ENCODE assay signal across 8 cellular contexts in the genomic region with DNA sequence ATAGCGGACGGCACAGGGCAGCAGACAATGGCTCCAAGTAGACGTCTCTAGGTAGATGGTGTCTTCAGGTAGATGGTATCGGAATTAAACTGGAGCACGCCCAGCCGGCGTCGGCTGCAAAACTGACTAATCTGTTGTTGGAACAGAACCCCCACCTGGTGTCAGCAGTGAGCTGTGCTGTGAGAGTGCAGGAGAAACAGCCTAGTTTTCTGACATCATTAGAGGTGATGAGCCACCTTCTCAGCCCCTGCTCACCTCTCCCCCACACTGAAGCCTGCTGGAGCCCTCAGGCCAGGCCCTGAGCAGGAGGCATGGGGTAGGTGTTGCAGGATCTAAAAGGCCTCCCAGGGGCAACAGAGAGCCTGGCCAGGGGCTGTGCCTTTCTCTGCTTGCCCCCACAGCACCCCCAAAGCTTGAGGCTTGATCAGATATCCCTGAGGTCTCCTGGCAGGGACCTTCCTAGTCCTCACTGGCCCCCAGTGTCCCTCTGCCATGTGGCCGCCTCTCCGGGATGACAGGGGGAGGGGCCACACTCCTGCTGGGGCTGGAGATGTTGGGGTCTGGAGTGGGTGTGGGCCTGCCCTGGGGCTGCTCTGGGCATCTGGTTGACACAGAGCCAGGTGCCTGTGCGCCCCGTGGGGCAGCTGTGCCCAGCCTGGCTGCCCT. TPM values are rescaled to one million over a fixed set of nuclear protein-coding genes. Genes with fewer than 3 reads are reported as not detected.
DNase-seq lines count a peak whose midpoint lies in the region; ATAC-seq and TF ChIP-seq lines count a peak whose summit lies in the region.

No MANE protein-coding gene starts in this region.

- H3K27ac Mint-ChIP-seq in CD4-positive, alpha-beta memory T cell = peak overlapping the region in 2 of 7 donors; percentile 7 to 16
- H3K27ac Mint-ChIP-seq in HFFc6 (no peak overlapping the region), T-helper 17 cell (no peak overlapping the region)

- no CpG with 5 or more reads among the region's 12 CpGs for WGBS in right lobe of liver (ENCODE audit: insufficient coverage, low coverage, low lambda C conversion rate, missing lambda C conversion rate)

- in situ Hi-C loops in astrocyte of the spinal cord (cut with HindIII; ENCODE audit: low sequenced_read_pairs) = no loop called here

- TF ChIP-seq POLR2A in right lobe of liver (IDR thresholded peaks at IDR 0.05) = no peak

- peak; percentile 68 to 82 (median 78) for DNase-seq in CD4-positive, alpha-beta memory T cell
- DNase-seq in HFFc6 (peak; percentile 28), T-helper 17 cell (peak; percentile 42 to 64 (median 51)), astrocyte of the spinal cord (ENCODE audit: low read depth, low spot score) (peak; percentile 39), right lobe of liver (peak in 1 of 3 donors; percentile 55)
- DNase-seq in stimulated activated naive CD4-positive, alpha-beta T cell (lab: John Stamatoyannopoulos, UW) = peak; percentile 52 to 82 (median 70)

- CTCF ChIA-PET in CD4-positive, alpha-beta memory T cell (lab: Charles Lee; ENCODE audit: partially characterized antibody) = interaction anchor here (1.4 to 3.9 kb wide), 3 partner anchors 13 to 61 kb away, joined by 4 to 18 read pairs (median 6); partner anchors contain the start of gene PTK6

- H3K36me3 Mint-ChIP-seq in CD4-positive, alpha-beta memory T cell = peaks cover 0 to 2% of the 10 kb centered on the region in 2 donors
- H3K36me3 Mint-ChIP-seq in HFFc6 (ENCODE audit: low read depth) = no peaks in the 10 kb centered on the region
- no peaks in the 10 kb centered on the region for H3K36me3 Mint-ChIP-seq in T-helper 17 cell (ENCODE audit: low read depth)

- H3K4me3 Mint-ChIP-seq in CD4-positive, alpha-beta memory T cell = peak overlapping the region in 1 of 8 donors; percentile 43
- H3K4me3 Mint-ChIP-seq in HFFc6 = no peak overlapping the region
- no peak overlapping the region for H3K4me3 Mint-ChIP-seq in T-helper 17 cell

- no peaks in the 10 kb centered on the region for H3K9me3 ChIP-seq in CD4-positive, alpha-beta memory T cell (ENCODE audit: control insufficient read depth in 1 of 2, low read length in 2 of 2)
- H3K9me3 ChIP-seq in T-helper 17 cell (ENCODE audit: control insufficient read depth, low read length, poor library complexity, severe bottlenecking) (no peaks in the 10 kb centered on the region), right lobe of liver (no peaks in the 10 kb centered on the region)

- no peaks in the 10 kb centered on the region for H3K27me3 ChIP-seq in CD4-positive, alpha-beta memory T cell (ENCODE audit: insufficient read depth, low read length)
- no peaks in the 10 kb centered on the region for H3K27me3 ChIP-seq in right lobe of liver

- TF ChIP-seq CTCF in HFFc6 (IDR thresholded peaks at IDR 0.05) (peak; percentile 61), astrocyte of the spinal cord (IDR thresholded peaks at IDR 0.05; ENCODE audit: low read depth, low read length) (peak; percentile 63), right lobe of liver (IDR thresholded peaks at IDR 0.05) (peak; percentile 33 to 48 (median 40))

- no peaks in the 10 kb centered on the region for H3K36me3 ChIP-seq in CD4-positive, alpha-beta memory T cell (ENCODE audit: insufficient read depth, low read length)
- H3K36me3 ChIP-seq in right lobe of liver = no peaks in the 10 kb centered on the region

- H3K27ac ChIP-seq in CD4-positive, alpha-beta memory T cell (ENCODE audit: low read depth, low read length) = no peak overlapping the region
- no peak overlapping the region for H3K27ac ChIP-seq in right lobe of liver

- peak; percentile 97 for ATAC-seq in T-helper 17 cell
- ATAC-seq in right lobe of liver = peak; percentile 37 to 70 (median 54)
- ATAC-seq in GM18873 (IDR thresholded peaks at IDR 0.05; ENCODE audit: low FRiP score, unreplicated experiment) = no peak
- no peak for ATAC-seq in HG02885 (IDR thresholded peaks at IDR 0.05; ENCODE audit: poor library complexity, unreplicated experiment)

- no peaks in the 10 kb centered on the region for H3K9me3 Mint-ChIP-seq in CD4-positive, alpha-beta memory T cell
- H3K9me3 Mint-ChIP-seq in HFFc6 = no peaks in the 10 kb centered on the region

- H3K4me1 Mint-ChIP-seq in CD4-positive, alpha-beta memory T cell = peaks cover 1 to 13% (median 6%) of the 10 kb centered on the region in 4 donors
- H3K4me1 Mint-ChIP-seq in HFFc6 (ENCODE audit: low read depth) = peaks cover 7% of the 10 kb centered on the region
- peaks cover 6% of the 10 kb centered on the region for H3K4me1 Mint-ChIP-seq in T-helper 17 cell

- no peak overlapping the region for H3K4me3 ChIP-seq in CD4-positive, alpha-beta memory T cell (ENCODE audit: low read length in 2 of 2)
- H3K4me3 ChIP-seq in astrocyte of the spinal cord (ENCODE audit: low read depth, low read length) (no peak overlapping the region), right lobe of liver (no peak overlapping the region)

- H3K27me3 Mint-ChIP-seq in CD4-positive, alpha-beta memory T cell = no peaks in the 10 kb centered on the region
- H3K27me3 Mint-ChIP-seq in HFFc6 (ENCODE audit: insufficient read depth) = peaks cover 15% of the 10 kb centered on the region; the same call in 1 of the 2 replicates
- peaks cover 4% of the 10 kb centered on the region for H3K27me3 Mint-ChIP-seq in T-helper 17 cell

- H3K4me1 ChIP-seq in CD4-positive, alpha-beta memory T cell (ENCODE audit: insufficient read depth, low read length) = peaks cover 3% of the 10 kb centered on the region
- H3K4me1 ChIP-seq in right lobe of liver = no peaks in the 10 kb centered on the region

- POLR2A ChIA-PET in CD4-positive, alpha-beta memory T cell (lab: Charles Lee; ENCODE audit: partially characterized antibody) = interaction anchor here (1.0 to 1.8 kb wide), 5 partner anchors 46 to 284 kb away, joined by 3 to 11 read pairs (median 4); partner anchors contain the start of genes GMEB2, RTEL1 and TPD52L2

- intact Hi-C loops in CD4-positive, alpha-beta memory T cell (cut with micrococcal nuclease) = loop anchor here (1.0 to 5.0 kb wide), 4 partner anchors 61 to 281 kb away; partner anchors contain the start of genes ABHD16B and STMN3
- intact Hi-C loops in right lobe of liver (cut with DNase I) = no loop called here

RNA-seq across cellular contexts. Expression of gene HELZ2, which starts 6.9 kb away (rescaled TPM):
- total RNA-seq in CD4-positive, alpha-beta memory T cell = 10 to 100 TPM; 39.6 to 45.4 TPM
- 1 to 10 TPM; 2.0 to 6.4 TPM for polyA plus RNA-seq in CD4-positive, alpha-beta memory T cell
- 10 to 100 TPM; 14.7 to 20.4 (median 16.5) TPM for total RNA-seq in HFFc6 (2021; fragmentation: NEBNext Ultra II Directional; extraction: Animal tissue kit (Norgen Biotek cat#: 25700))
- total RNA-seq in T-helper 17 cell (10 to 100 TPM; 48.0 to 54.8 TPM), right lobe of liver (10 to 100 TPM; 14.8 to 30.3 (median 24.1) TPM)

RNA-seq across cellular contexts. Expression of gene FNDC11, which starts 27.0 kb away (rescaled TPM):
- 1 to 10 TPM in 1 of 2 experiments, under 1 TPM in 1; 0.38 to 1.2 TPM for total RNA-seq in CD4-positive, alpha-beta memory T cell
- 1 to 10 TPM in 1 of 2 donors, under 1 TPM in 1; 0.41 to 1.5 TPM for polyA plus RNA-seq in CD4-positive, alpha-beta memory T cell
- not detected for total RNA-seq in HFFc6 (2021; fragmentation: NEBNext Ultra II Directional; extraction: Animal tissue kit (Norgen Biotek cat#: 25700))
- under 1 TPM; 0.44 to 0.99 TPM for total RNA-seq in T-helper 17 cell
- total RNA-seq in right lobe of liver = not detected

RNA-seq across cellular contexts. Expression of gene SRMS, which starts 33.4 kb away (rescaled TPM):
- total RNA-seq in CD4-positive, alpha-beta memory T cell = not detected
- not detected for polyA plus RNA-seq in CD4-positive, alpha-beta memory T cell
- total RNA-seq in HFFc6 (2021; fragmentation: NEBNext Ultra II Directional; extraction: Animal tissue kit (Norgen Biotek cat#: 25700)) = not detected
- total RNA-seq in T-helper 17 cell = not detected
- not detected for total RNA-seq in right lobe of liver

RNA-seq across cellular contexts. Expression of gene PTK6, which starts 43.8 kb away (rescaled TPM):
- total RNA-seq in CD4-positive, alpha-beta memory T cell = not detected
- polyA plus RNA-seq in CD4-positive, alpha-beta memory T cell = under 1 TPM; 0.31 to 0.59 TPM
- under 1 TPM in 2 of 6 experiments, not detected in 4; 0.07 TPM for total RNA-seq in HFFc6 (2021; fragmentation: NEBNext Ultra II Directional; extraction: Animal tissue kit (Norgen Biotek cat#: 25700))
- under 1 TPM; 0.50 to 0.80 TPM for total RNA-seq in T-helper 17 cell
- 10 to 100 TPM in 1 of 6 experiments, 1 to 10 TPM in 3, under 1 TPM in 2; 0.78 to 11.0 (median 3.6) TPM for total RNA-seq in right lobe of liver

RNA-seq across cellular contexts. Expression of gene GMEB2, which starts 46.0 kb away (rescaled TPM):
- total RNA-seq in CD4-positive, alpha-beta memory T cell = 10 to 100 TPM; 24.4 to 26.4 TPM
- polyA plus RNA-seq in CD4-positive, alpha-beta memory T cell = 10 to 100 TPM in 1 of 2 donors, 1 to 10 TPM in 1; 4.5 to 16.6 TPM
- total RNA-seq in HFFc6 (2021; fragmentation: NEBNext Ultra II Directional; extraction: Animal tissue kit (Norgen Biotek cat#: 25700)) = 10 to 100 TPM; 10.9 to 12.4 (median 12.0) TPM
- total RNA-seq in T-helper 17 cell (10 to 100 TPM; 17.3 to 21.0 TPM), right lobe of liver (1 to 10 TPM; 3.2 to 7.0 (median 5.1) TPM)

Comparison
In these comparisons a context has a peak if more than half of its experiments do, and no peak if none do; other contexts are left out.
1. ATAC-seq: peak in T-helper 17 cell (single experiment) and right lobe of liver (4 of 4); none in GM18873 (single experiment) and HG02885 (single experiment).
2. Peak in every context shown above with its lines, with median percentiles within 50 percentile points of each other: CTCF ChIP-seq.